In the genomic region with DNA sequence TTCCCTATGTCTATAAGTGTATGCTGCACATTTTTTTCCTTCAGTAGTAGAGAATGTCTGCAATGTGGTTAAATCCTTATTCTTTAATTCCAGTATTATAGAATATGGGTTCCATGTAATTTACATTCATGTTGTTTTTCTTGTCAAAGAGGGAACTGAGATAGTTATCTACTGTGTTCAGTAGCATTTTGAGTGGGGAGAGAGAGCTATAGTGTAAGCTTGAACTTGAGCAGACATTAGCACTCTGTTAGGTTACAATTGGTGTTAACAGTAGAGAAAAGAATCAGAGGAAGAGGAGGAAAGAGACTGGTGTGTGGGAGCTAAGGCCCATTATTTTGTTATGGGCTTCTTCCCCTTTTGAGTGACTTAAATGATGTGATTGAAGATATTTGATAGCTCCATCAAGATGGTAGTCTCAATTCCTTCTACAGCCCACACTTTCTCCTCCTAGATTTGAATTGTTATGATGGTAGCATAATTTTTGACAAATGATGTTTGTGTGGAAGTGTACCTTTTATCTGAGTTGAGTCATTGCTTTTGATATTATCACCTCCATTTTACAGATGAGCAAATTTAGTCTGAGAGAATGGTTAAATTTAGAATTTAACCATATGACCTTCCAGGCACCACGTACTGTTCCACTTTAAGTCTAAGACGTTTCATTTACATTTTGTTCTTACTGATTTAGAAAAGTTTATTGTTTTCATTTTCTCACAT, we compare ENCODE assay signal across 10 cellular contexts.
DNase-seq lines count a peak whose midpoint lies in the region; ATAC-seq and TF ChIP-seq lines count a peak whose summit lies in the region.
"Had no signal": no experiment of that assay in that cellular context is flagged by ENCODE, and none has a peak within 500 bp of the region (broad histone marks: within the 10 kb centered on the region; RNA-seq: fewer than 3 reads in every experiment).

No MANE protein-coding gene starts in this region.

- H3K27me3 ChIP-seq in left ventricle myocardium inferior (ENCODE audit: low read depth) = no peaks in the 10 kb centered on the region

- peaks cover 70% of the 10 kb centered on the region for H3K4me1 ChIP-seq in left ventricle myocardium inferior

- H3K27me3 Mint-ChIP-seq in endothelial cell (ENCODE audit: unreplicated experiment) = peaks cover 4% of the 10 kb centered on the region

- no peaks in the 10 kb centered on the region for H3K9me3 ChIP-seq in left ventricle myocardium inferior (replicated peaks)

- peak overlapping the region; percentile 4 for H3K4me3 Mint-ChIP-seq in endothelial cell (ENCODE audit: unreplicated experiment)

- no peak for TF ChIP-seq CTCF in left ventricle myocardium inferior (IDR thresholded peaks at IDR 0.05; ENCODE audit: borderline replicate concordance)
- no peak for TF ChIP-seq CTCF in endothelial cell (IDR thresholded peaks at IDR 0.05; ENCODE audit: unreplicated experiment)

- H3K4me3 ChIP-seq in left ventricle myocardium inferior = no peak overlapping the region

- intact Hi-C loops in left ventricle myocardium inferior (cut with micrococcal nuclease) = no loop called here
- intact Hi-C loops in Right ventricle myocardium superior (cut with DNase I) = no loop called here

- H3K36me3 Mint-ChIP-seq in endothelial cell (ENCODE audit: low read depth, unreplicated experiment) = no peaks in the 10 kb centered on the region

- no peaks in the 10 kb centered on the region for H3K9me3 Mint-ChIP-seq in endothelial cell (ENCODE audit: unreplicated experiment)

- DNase-seq in left ventricle myocardium inferior = no peak
- no peak for DNase-seq in Right ventricle myocardium superior
- no peak for DNase-seq in endothelial cell (ENCODE audit: low spot score)
- no peak for DNase-seq in occipital lobe (lab: John Stamatoyannopoulos, UW)
- DNase-seq in inferior parietal cortex (ENCODE audit: extremely low spot score) = no peak
- no peak for DNase-seq in C1 segment of cervical spinal cord (lab: John Stamatoyannopoulos, UW)
- DNase-seq: NCI-H1417; stimulated activated naive CD4-positive, alpha-beta T cell treated with Interleukin-2 at 50 U/mL for 16 hours had no signal

- peak overlapping the region; percentile 70 for H3K27ac Mint-ChIP-seq in endothelial cell (ENCODE audit: unreplicated experiment)

- H3K4me1 Mint-ChIP-seq in endothelial cell (ENCODE audit: unreplicated experiment) = peaks cover 73% of the 10 kb centered on the region

- no peaks in the 10 kb centered on the region for H3K36me3 ChIP-seq in left ventricle myocardium inferior

- H3K27ac ChIP-seq in left ventricle myocardium inferior (replicated peaks) = peak overlapping the region; percentile 70

- no peak for ATAC-seq in Right ventricle myocardium superior (ENCODE audit: poor library complexity)
- peak; percentile 58 for ATAC-seq in HG03103 (IDR thresholded peaks at IDR 0.05; ENCODE audit: low read depth, unreplicated experiment)
- ATAC-seq in HG03097 (IDR thresholded peaks at IDR 0.05; ENCODE audit: low FRiP score, unreplicated experiment) = no peak
